In genomic region chr17:41904242-41904841, GRCh38 we compare ENCODE assay signal across 22 cellular contexts. TPM values are rescaled to one million over a fixed set of nuclear protein-coding genes. Genes with fewer than 3 reads are reported as not detected.
A peak's percentile ranks its signal among the peaks of the same experiment; 100 is the strongest.
DNase-seq lines count a peak whose midpoint lies in the region; ATAC-seq, FAIRE-seq and TF ChIP-seq lines count a peak whose summit lies in the region.
"Had no signal": no experiment of that assay in that cellular context is flagged by ENCODE, and none has a peak within 500 bp of the region (broad histone marks: within the 10 kb centered on the region; RNA-seq: fewer than 3 reads in every experiment).

No MANE protein-coding gene starts in this region.

- H3K9me2 ChIP-seq in GM23338 (ENCODE audit: insufficient read depth), result no peaks in the 10 kb centered on the region

- no peak overlapping the region for H2AFZ ChIP-seq in GM23338

- H3K4me1 Mint-ChIP-seq in GM23338 (no peaks in the 10 kb centered on the region), nephron progenitor cell (peaks cover 21% of the 10 kb centered on the region)
- no peaks in the 10 kb centered on the region for H3K4me1 Mint-ChIP-seq in activated CD4-positive, alpha-beta T cell treated with anti-CD3 and anti-CD28 coated beads for 36 hours
- H3K4me1 Mint-ChIP-seq: H9 had no signal

- peaks cover 6% of the 10 kb centered on the region for H3K27me3 Mint-ChIP-seq in GM23338 (ENCODE audit: insufficient read depth, low read depth, poor library complexity)
- H3K27me3 Mint-ChIP-seq in nephron progenitor cell (ENCODE audit: low read depth, poor library complexity), result peaks cover 4% of the 10 kb centered on the region
- no peaks in the 10 kb centered on the region for H3K27me3 Mint-ChIP-seq in activated CD4-positive, alpha-beta T cell treated with anti-CD3 and anti-CD28 coated beads for 36 hours
- H3K27me3 Mint-ChIP-seq: CD4-positive, alpha-beta T cell had no signal

- H3K4me2 ChIP-seq in A549 (no peak overlapping the region; the same call in 2 of the 3 replicates), GM23338 (no peak overlapping the region)
- H3K4me2 ChIP-seq: KMS-11 had no signal

- no peak overlapping the region for H3K27ac Mint-ChIP-seq in GM23338
- peak overlapping the region; percentile 59 for H3K27ac Mint-ChIP-seq in nephron progenitor cell
- H3K27ac Mint-ChIP-seq in activated CD4-positive, alpha-beta T cell treated with anti-CD3 and anti-CD28 coated beads for 36 hours, result no peak overlapping the region
- H3K27ac Mint-ChIP-seq: CD4-positive, alpha-beta T cell; H9 had no signal

- no peaks in the 10 kb centered on the region for H3K9me3 ChIP-seq in A549
- no peaks in the 10 kb centered on the region for H3K9me3 ChIP-seq in WERI-Rb-1 (ENCODE audit: severe bottlenecking)
- H3K9me3 ChIP-seq: Caco-2 had no signal

- TF ChIP-seq RAD21 in A549 (conservative IDR thresholded peaks at IDR 0.05 in 1 of 2, IDR thresholded peaks at IDR 0.05 in 1 of 2), result no peak

- intact Hi-C loops in activated CD4-positive, alpha-beta T cell treated with anti-CD3 and anti-CD28 coated beads for 36 hours (cut with DNase I, micrococcal nuclease), result no loop called here

- H3K36me3 ChIP-seq in GM23338 (ENCODE audit: insufficient read depth), result peaks cover 71% of the 10 kb centered on the region
- H3K36me3 ChIP-seq in WERI-Rb-1, result peaks cover 92% of the 10 kb centered on the region
- H3K36me3 ChIP-seq in H7 (replicated peaks; ENCODE audit: control insufficient read depth, insufficient read depth, low read length), result peaks cover 75% of the 10 kb centered on the region

- H3K4me1 ChIP-seq in A549 (peaks cover 71% of the 10 kb centered on the region), GM23338 (ENCODE audit: insufficient read depth) (no peaks in the 10 kb centered on the region)

- peaks cover 41% of the 10 kb centered on the region for H4K20me1 ChIP-seq in GM23338 (replicated peaks; ENCODE audit: insufficient read depth)

- H3K9me3 Mint-ChIP-seq in GM23338, result no peaks in the 10 kb centered on the region
- no peaks in the 10 kb centered on the region for H3K9me3 Mint-ChIP-seq in nephron progenitor cell
- H3K9me3 Mint-ChIP-seq in activated CD4-positive, alpha-beta T cell treated with anti-CD3 and anti-CD28 coated beads for 36 hours (ENCODE audit: low read depth), result no peaks in the 10 kb centered on the region
- H3K9me3 Mint-ChIP-seq: CD4-positive, alpha-beta T cell; H9 had no signal

- CTCF ChIA-PET in A549 (lab: Yijun Ruan, JAX), result interaction anchor here (1.0 to 1.5 kb wide), 4 partner anchors 10 to 166 kb away, joined by 3 to 7 read pairs (median 4); no protein-coding TSS in a partner anchor
- CTCF ChIA-PET in activated CD4-positive, alpha-beta T cell treated with anti-CD3 and anti-CD28 coated beads for 36 hours (lab: Charles Lee), result no interaction called here

- H3K4me3 Mint-ChIP-seq in GM23338 (no peak overlapping the region), nephron progenitor cell (no peak overlapping the region)
- no peak overlapping the region for H3K4me3 Mint-ChIP-seq in activated CD4-positive, alpha-beta T cell treated with anti-CD3 and anti-CD28 coated beads for 36 hours
- H3K4me3 Mint-ChIP-seq: CD4-positive, alpha-beta T cell; H9 had no signal

- no peak for FAIRE-seq in A549 (lab: Jason Lieb, UNC)
- FAIRE-seq: A204.1, D721Med, GM12892, GM18507, HTR-8/SVneo had no signal

- TF ChIP-seq EP300 in A549 (IDR thresholded peaks at IDR 0.05), result no peak

- H3F3A ChIP-seq in GM23338 (replicated peaks; ENCODE audit: low read depth), result peaks cover 29% of the 10 kb centered on the region; the same call in 1 of the 2 replicates

- H3K4me3 ChIP-seq in A549 (no peak overlapping the region), GM23338 (no peak overlapping the region), WERI-Rb-1 (ENCODE audit: low read depth, low read length) (no peak overlapping the region), H7 (ENCODE audit: insufficient read depth, low read depth, low read length) (no peak overlapping the region)

- POLR2A ChIA-PET in A549 (lab: Yijun Ruan, JAX), result interaction anchor here (1.2 kb wide), 1 partner anchor 26 kb away, joined by 5 read pairs; no protein-coding TSS in a partner anchor
- POLR2A ChIA-PET in activated CD4-positive, alpha-beta T cell treated with anti-CD3 and anti-CD28 coated beads for 36 hours (lab: Charles Lee), result no interaction called here

- ATAC-seq in A549 (no peak), GM23338 (no peak)
- ATAC-seq in activated CD4-positive, alpha-beta T cell treated with anti-CD3 and anti-CD28 coated beads for 36 hours, result no peak

- no peak for TF ChIP-seq CTCF in A549 (IDR thresholded peaks at IDR 0.05)
- TF ChIP-seq CTCF in GM23338 (conservative IDR thresholded peaks at IDR 0.05; ENCODE audit: low read depth in 2 of 2), result no peak
- TF ChIP-seq CTCF in WERI-Rb-1 (IDR thresholded peaks at IDR 0.05; ENCODE audit: low read depth, low read length), result no peak
- TF ChIP-seq CTCF in nephron progenitor cell (IDR thresholded peaks at IDR 0.05), result no peak

- 92% methylated on average over 7 of the region's 7 CpGs for WGBS in A549 (ENCODE audit: missing lambda C conversion rate)

- DNase-seq in A549 (ENCODE audit: low read depth in 1 of 2, low spot score in 1 of 2) (no peak), GM23338 (ENCODE audit: low spot score) (no peak), WERI-Rb-1 (no peak), nephron progenitor cell (no peak), NCI-H2081 (lab: John Stamatoyannopoulos, UW) (no peak), H7 (no peak)
- DNase-seq in activated CD4-positive, alpha-beta T cell treated with anti-CD3 and anti-CD28 coated beads for 36 hours, result no peak
- DNase-seq: AML-193; Caco-2; CD4-positive, alpha-beta T cell; DMS153; DMS79; GDM1; GOT3; H9 had no signal

- no peaks in the 10 kb centered on the region for H3K27me3 ChIP-seq in GM23338 (ENCODE audit: insufficient read depth)
- no peaks in the 10 kb centered on the region for H3K27me3 ChIP-seq in WERI-Rb-1 (ENCODE audit: insufficient read depth, low read depth, severe bottlenecking)
- no peaks in the 10 kb centered on the region for H3K27me3 ChIP-seq in H7 (ENCODE audit: control insufficient read depth, insufficient read depth, low read length)

- H3K36me3 Mint-ChIP-seq in GM23338 (ENCODE audit: low read depth) (peaks cover 94% of the 10 kb centered on the region), nephron progenitor cell (ENCODE audit: low read depth) (peaks cover 67% of the 10 kb centered on the region)
- H3K36me3 Mint-ChIP-seq in activated CD4-positive, alpha-beta T cell treated with anti-CD3 and anti-CD28 coated beads for 36 hours (ENCODE audit: low read depth), result peaks cover 57% of the 10 kb centered on the region

- H3K79me2 ChIP-seq in GM23338 (replicated peaks; ENCODE audit: insufficient read depth), result peaks cover 26% of the 10 kb centered on the region

- no peak for TF ChIP-seq POLR2A in A549 (IDR thresholded peaks at IDR 0.05; ENCODE audit: low read length)

- H3K27ac ChIP-seq in A549 (peak overlapping the region; percentile 93 to 96), GM23338 (ENCODE audit: low read depth) (peak overlapping the region; percentile 55; the same call in 1 of the 2 replicates), WERI-Rb-1 (peak overlapping the region; percentile 21)
- H3K27ac ChIP-seq: C4-2B, KMS-11 had no signal

TF ChIP-seq in A549, 52 proteins besides CTCF, POLR2A, EP300 and RAD21:
- TF ChIP-seq JUN (IDR thresholded peaks at IDR 0.05), result 0 out of 5 replicates have a peak, but pooled peaks of 1 of the 2 experiments have one; percentile 30
- TF ChIP-seq, protein P1, sequence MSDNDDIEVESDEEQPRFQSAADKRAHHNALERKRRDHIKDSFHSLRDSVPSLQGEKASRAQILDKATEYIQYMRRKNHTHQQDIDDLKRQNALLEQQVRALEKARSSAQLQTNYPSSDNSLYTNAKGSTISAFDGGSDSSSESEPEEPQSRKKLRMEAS (IDR thresholded peaks at IDR 0.05), result no peak

TF ChIP-seq in GM23338, 12 proteins besides CTCF, POLR2A, EP300 and RAD21 (continues in another document):
- no peak for TF ChIP-seq ZNF114 (CRISPR knock-in tag; IDR thresholded peaks at IDR 0.05)

RNA-seq across cellular contexts. Expression of gene ACLY, which starts 14.4 kb away (rescaled TPM):
- polyA plus RNA-seq in A549 (2011; rRNA removed), result 367 and 376 TPM in 2 replicates
- polyA plus RNA-seq in A549 (2012; cell fraction: cytosol; rRNA removed), result 262 and 313 TPM in 2 replicates
- 414 and 459 TPM in 2 replicates for polyA plus RNA-seq in A549 (2012; cell fraction: nucleus; rRNA removed)
- 337 to 355 TPM (median 344 TPM) in 3 replicates for polyA plus RNA-seq in A549 (2017; fragmentation: RNase III; extraction: RNeasy Plus Mini Kit Qiagen cat#74134 plus additional on column Dnase treatment)
- polyA minus RNA-seq in A549 (2011; rRNA and poly(A)+ RNA removed), result 672 and 786 TPM in 2 replicates
- total RNA-seq in GM23338 (2014; rRNA removed; shearing (Covaris generic)), result 412 and 439 TPM in 2 replicates
- 119 and 121 TPM in 2 replicates for polyA plus RNA-seq in GM23338 (2016; fragmentation: Nextera tagmentation; extraction: Ambion mirVana)
- total RNA-seq in activated CD4-positive, alpha-beta T cell treated with anti-CD3 and anti-CD28 coated beads for 36 hours, result 100 to 1,000 TPM; 189 to 192 TPM
- total RNA-seq in H7 (2014; rRNA removed; shearing (Covaris generic)), result 235 and 260 TPM in 2 replicates

RNA-seq across cellular contexts. Expression of gene ODAD4, which starts 26.1 kb away (rescaled TPM):
- polyA plus RNA-seq in A549 (2011; rRNA removed) (2.0 and 2.3 TPM in 2 replicates), A549 (2017; fragmentation: RNase III; extraction: RNeasy Plus Mini Kit Qiagen cat#74134 plus additional on column Dnase treatment) (2.2 to 2.5 TPM (median 2.3 TPM) in 3 replicates), GM23338 (2016; fragmentation: Nextera tagmentation; extraction: Ambion mirVana) (0.54 and 1.7 TPM in 2 replicates)
- polyA plus RNA-seq in A549 (2012; cell fraction: cytosol; rRNA removed), result 0.47 and 0.56 TPM in 2 replicates
- polyA plus RNA-seq in A549 (2012; cell fraction: nucleus; rRNA removed), result 0.64 and 0.80 TPM in 2 replicates
- polyA minus RNA-seq in A549 (2011; rRNA and poly(A)+ RNA removed), result 2.8 TPM in 2 replicates
- total RNA-seq in GM23338 (2014; rRNA removed; shearing (Covaris generic)), result 0.12 and 1.8 TPM in 2 replicates
- 1 to 10 TPM in 1 of 2 experiments, under 1 TPM in 1; 0.81 to 1.1 TPM for total RNA-seq in activated CD4-positive, alpha-beta T cell treated with anti-CD3 and anti-CD28 coated beads for 36 hours
- total RNA-seq in H7 (2014; rRNA removed; shearing (Covaris generic)), result 0.28 and 0.85 TPM in 2 replicates

RNA-seq across cellular contexts. Expression of gene KLHL11, which starts 39.1 kb away (rescaled TPM):
- polyA plus RNA-seq in A549 (2011; rRNA removed) (12.7 and 13.7 TPM in 2 replicates), A549 (2017; fragmentation: RNase III; extraction: RNeasy Plus Mini Kit Qiagen cat#74134 plus additional on column Dnase treatment) (3.1 to 3.8 TPM (median 3.8 TPM) in 3 replicates), GM23338 (2016; fragmentation: Nextera tagmentation; extraction: Ambion mirVana) (6.8 and 8.7 TPM in 2 replicates)
- 3.3 and 4.2 TPM in 2 replicates for polyA plus RNA-seq in A549 (2012; cell fraction: cytosol; rRNA removed)
- 2.4 and 2.8 TPM in 2 replicates for polyA plus RNA-seq in A549 (2012; cell fraction: nucleus; rRNA removed)
- 36.7 and 42.0 TPM in 2 replicates for polyA minus RNA-seq in A549 (2011; rRNA and poly(A)+ RNA removed)
- total RNA-seq in GM23338 (2014; rRNA removed; shearing (Covaris generic)), result 23.7 and 25.5 TPM in 2 replicates
- 10 to 100 TPM; 16.4 to 18.0 TPM for total RNA-seq in activated CD4-positive, alpha-beta T cell treated with anti-CD3 and anti-CD28 coated beads for 36 hours
- 14.7 and 18.1 TPM in 2 replicates for total RNA-seq in H7 (2014; rRNA removed; shearing (Covaris generic))

Comparison
In these comparisons a context has a peak if more than half of its experiments do, and no peak if none do; other contexts are left out.
1. H3K27ac ChIP-seq: peak in every context shown above with its lines; median percentile 94 in A549; 55 in GM23338; 21 in WERI-Rb-1.